Comparison of ENCODE assay signal across 19 cellular contexts in genomic region chrX:39905946-39906345, GRCh38.
DNase-seq lines count a peak whose midpoint lies in the region; ATAC-seq and TF ChIP-seq lines count a peak whose summit lies in the region.
"Had no signal": no experiment of that assay in that cellular context is flagged by ENCODE, and none has a peak within 500 bp of the region (broad histone marks: within the 10 kb centered on the region; RNA-seq: fewer than 3 reads in every experiment).

No MANE protein-coding gene starts in this region.

- no peaks in the 10 kb centered on the region for H3K4me1 ChIP-seq in mucosa of descending colon (ENCODE audit: low read depth)
- H3K4me1 ChIP-seq in stomach smooth muscle (ENCODE audit: control insufficient read depth, insufficient read depth, low read length): peaks cover 21% of the 10 kb centered on the region
- H3K4me1 ChIP-seq: psoas muscle had no signal

- peaks cover 50% of the 10 kb centered on the region for H3K4me1 Mint-ChIP-seq in HFFc6 (ENCODE audit: low read depth)

- H3K36me3 ChIP-seq in mucosa of descending colon (ENCODE audit: low read depth): no peaks in the 10 kb centered on the region
- no peaks in the 10 kb centered on the region for H3K36me3 ChIP-seq in stomach smooth muscle (ENCODE audit: control insufficient read depth in 2 of 2, insufficient read depth in 2 of 2, low read length in 2 of 2)
- H3K36me3 ChIP-seq: adrenal gland, WERI-Rb-1 had no signal

- H3K4me3 ChIP-seq in mucosa of descending colon: no peak overlapping the region
- H3K4me3 ChIP-seq in stomach smooth muscle (ENCODE audit: low read length in 2 of 2): no peak overlapping the region
- H3K4me3 ChIP-seq: adrenal gland, GM23248, psoas muscle had no signal

- peak overlapping the region; percentile 52 for H3K27ac ChIP-seq in VCaP
- peak overlapping the region; percentile 46 for H3K27ac ChIP-seq in stomach smooth muscle (ENCODE audit: low read length)
- H3K27ac ChIP-seq: GM23248, psoas muscle, WERI-Rb-1 had no signal

- no peak overlapping the region for H3K9ac ChIP-seq in stomach smooth muscle (ENCODE audit: low read length in 2 of 2)
- H3K9ac ChIP-seq: GM23248 had no signal

- no peaks in the 10 kb centered on the region for H3K9me3 ChIP-seq in mucosa of descending colon
- H3K9me3 ChIP-seq in stomach smooth muscle (ENCODE audit: control insufficient read depth in 2 of 2, low read length in 2 of 2): no peaks in the 10 kb centered on the region
- H3K9me3 ChIP-seq: adrenal gland, psoas muscle had no signal

- ATAC-seq in mucosa of descending colon (peak; percentile 4), HG02571 (IDR thresholded peaks at IDR 0.05; ENCODE audit: unreplicated experiment) (no peak), HG03280 (IDR thresholded peaks at IDR 0.05; ENCODE audit: unreplicated experiment) (no peak)
- ATAC-seq: esophagus mucosa; naive thymus-derived CD8-positive, alpha-beta T cell; psoas muscle had no signal

- H3K27me3 ChIP-seq in stomach smooth muscle (ENCODE audit: control insufficient read depth in 1 of 2, insufficient read depth in 2 of 2, low read length in 2 of 2): peaks cover 0 to 14% of the 10 kb centered on the region in 2 donors

- TF ChIP-seq CTCF in HFFc6 (IDR thresholded peaks at IDR 0.05): no peak
- no peak for TF ChIP-seq CTCF in VCaP (conservative IDR thresholded peaks at IDR 0.05)
- no peak for TF ChIP-seq CTCF in mucosa of descending colon (IDR thresholded peaks at IDR 0.05)

- intact Hi-C loops in mucosa of descending colon (cut with DNase I, micrococcal nuclease): no loop called here

- H3K4me3 Mint-ChIP-seq in HFFc6: no peak overlapping the region; the same call in 1 of the 2 replicates

- no peaks in the 10 kb centered on the region; the same call in 1 of the 2 replicates for H3K27me3 Mint-ChIP-seq in HFFc6 (ENCODE audit: insufficient read depth)

- no peaks in the 10 kb centered on the region for H3K36me3 Mint-ChIP-seq in HFFc6 (ENCODE audit: low read depth)
- H3K36me3 Mint-ChIP-seq: naive thymus-derived CD8-positive, alpha-beta T cell had no signal

- H3K27ac Mint-ChIP-seq in HFFc6: peak overlapping the region; percentile 64; the same call in 1 of the 2 replicates
- H3K27ac Mint-ChIP-seq: naive thymus-derived CD8-positive, alpha-beta T cell had no signal

- no peak for DNase-seq in HFFc6
- DNase-seq in mucosa of descending colon: no peak
- DNase-seq in activated CD4-positive, alpha-beta T cell treated with anti-CD3 and anti-CD28 coated beads, Interleukin-2, amount 50 U/mL, for 1 hour: no peak
- DNase-seq: activated CD4-positive, alpha-beta T cell treated with anti-CD3 and anti-CD28 coated beads, Interleukin-2, amount 50 U/mL, for 48 hours; activated gamma-delta T cell; adrenal gland; AML-193; GM23248; mammary epithelial cell; naive thymus-derived CD8-positive, alpha-beta T cell; psoas muscle; stimulated activated CD8-positive, alpha-beta memory T cell treated with anti-CD3 and anti-CD28 coated beads, Interleukin-4, amount 100 ng/mL, for 48 hours; T-helper 2 cell; WERI-Rb-1 had no signal

- no peaks in the 10 kb centered on the region for H3K9me3 Mint-ChIP-seq in HFFc6
- H3K9me3 Mint-ChIP-seq: naive thymus-derived CD8-positive, alpha-beta T cell had no signal
